In the genomic region with DNA sequence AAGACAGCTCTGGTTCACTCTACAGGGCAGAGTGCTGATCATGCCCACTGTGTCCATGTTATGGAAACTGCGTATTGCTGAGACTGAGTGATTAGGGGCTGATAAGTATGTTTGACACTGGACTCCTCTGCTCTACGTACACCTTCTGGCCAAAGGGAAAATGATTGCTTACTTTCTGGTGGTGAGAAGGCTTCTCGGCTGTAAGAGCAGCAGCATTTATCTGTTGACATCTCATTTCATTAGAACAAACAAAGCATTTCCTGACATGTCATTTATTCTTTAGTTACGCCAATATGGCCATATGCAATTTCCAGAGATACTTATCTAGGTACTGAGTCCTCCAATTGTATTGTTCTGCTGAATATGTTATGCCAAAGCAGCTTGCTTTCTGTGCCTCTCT, we compare ENCODE assay signal across 1 cellular context.
A peak's percentile ranks its signal among the peaks of the same experiment; 100 is the strongest.
TF ChIP-seq lines count a peak whose summit lies in the region.

No MANE protein-coding gene starts in this region.

TF ChIP-seq in HepG2, 621 proteins besides CTCF, POLR2A, EP300 and RAD21 (continued from another document):
- TF ChIP-seq, protein P1, sequence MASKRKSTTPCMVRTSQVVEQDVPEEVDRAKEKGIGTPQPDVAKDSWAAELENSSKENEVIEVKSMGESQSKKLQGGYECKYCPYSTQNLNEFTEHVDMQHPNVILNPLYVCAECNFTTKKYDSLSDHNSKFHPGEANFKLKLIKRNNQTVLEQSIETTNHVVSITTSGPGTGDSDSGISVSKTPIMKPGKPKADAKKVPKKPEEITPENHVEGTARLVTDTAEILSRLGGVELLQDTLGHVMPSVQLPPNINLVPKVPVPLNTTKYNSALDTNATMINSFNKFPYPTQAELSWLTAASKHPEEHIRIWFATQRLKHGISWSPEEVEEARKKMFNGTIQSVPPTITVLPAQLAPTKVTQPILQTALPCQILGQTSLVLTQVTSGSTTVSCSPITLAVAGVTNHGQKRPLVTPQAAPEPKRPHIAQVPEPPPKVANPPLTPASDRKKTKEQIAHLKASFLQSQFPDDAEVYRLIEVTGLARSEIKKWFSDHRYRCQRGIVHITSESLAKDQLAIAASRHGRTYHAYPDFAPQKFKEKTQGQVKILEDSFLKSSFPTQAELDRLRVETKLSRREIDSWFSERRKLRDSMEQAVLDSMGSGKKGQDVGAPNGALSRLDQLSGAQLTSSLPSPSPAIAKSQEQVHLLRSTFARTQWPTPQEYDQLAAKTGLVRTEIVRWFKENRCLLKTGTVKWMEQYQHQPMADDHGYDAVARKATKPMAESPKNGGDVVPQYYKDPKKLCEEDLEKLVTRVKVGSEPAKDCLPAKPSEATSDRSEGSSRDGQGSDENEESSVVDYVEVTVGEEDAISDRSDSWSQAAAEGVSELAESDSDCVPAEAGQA (IDR thresholded peaks at IDR 0.05; ENCODE audit: low read depth): no peak; the same call in 1 of the 2 replicates
- TF ChIP-seq, protein P1 (CRISPR knock-in tag; IDR thresholded peaks at IDR 0.05; ENCODE audit: borderline replicate concordance): no peak
- TF ChIP-seq MED8 (CRISPR knock-in tag; IDR thresholded peaks at IDR 0.05; ENCODE audit: insufficient replicate concordance) (no peak), ZNF558 (CRISPR knock-in tag; IDR thresholded peaks at IDR 0.05; ENCODE audit: borderline replicate concordance) (no peak), NFATC3 (CRISPR knock-in tag; IDR thresholded peaks at IDR 0.05) (no peak), ZNF839 (CRISPR knock-in tag; IDR thresholded peaks at IDR 0.05; ENCODE audit: borderline replicate concordance) (no peak), NONO (IDR thresholded peaks at IDR 0.05) (no peak), NONO (CRISPR knock-in tag; conservative IDR thresholded peaks at IDR 0.05) (no peak), ZNF484 (CRISPR knock-in tag; IDR thresholded peaks at IDR 0.05; ENCODE audit: borderline replicate concordance, low read depth) (no peak), ZNF20 (CRISPR knock-in tag; IDR thresholded peaks at IDR 0.05) (no peak), ZNF350 (CRISPR knock-in tag; IDR thresholded peaks at IDR 0.05; ENCODE audit: borderline replicate concordance, low read depth) (no peak), REPIN1 (CRISPR knock-in tag; IDR thresholded peaks at IDR 0.05; ENCODE audit: borderline replicate concordance, low read depth) (no peak), ZSCAN25 (CRISPR knock-in tag; IDR thresholded peaks at IDR 0.05) (no peak), IRF2 (CRISPR knock-in tag; IDR thresholded peaks at IDR 0.05) (peak; percentile 54; the same call in 1 of the 2 replicates), ZNF501 (CRISPR knock-in tag; IDR thresholded peaks at IDR 0.05) (no peak), FOXP1 (IDR thresholded peaks at IDR 0.05) (no peak), FOXP1 (CRISPR knock-in tag; IDR thresholded peaks at IDR 0.05) (peak; percentile 77; the same call in 1 of the 2 replicates), ZNF557 (CRISPR knock-in tag; IDR thresholded peaks at IDR 0.05) (no peak), ADNP (CRISPR knock-in tag; IDR thresholded peaks at IDR 0.05) (no peak), IRX3 (CRISPR knock-in tag; IDR thresholded peaks at IDR 0.05; ENCODE audit: borderline replicate concordance, low read depth) (no peak), ATAD3A (CRISPR knock-in tag; IDR thresholded peaks at IDR 0.05) (no peak), NCOA2 (CRISPR knock-in tag; IDR thresholded peaks at IDR 0.05) (peak; percentile 54; the same call in 1 of the 2 replicates)
- TF ChIP-seq, protein P2, sequence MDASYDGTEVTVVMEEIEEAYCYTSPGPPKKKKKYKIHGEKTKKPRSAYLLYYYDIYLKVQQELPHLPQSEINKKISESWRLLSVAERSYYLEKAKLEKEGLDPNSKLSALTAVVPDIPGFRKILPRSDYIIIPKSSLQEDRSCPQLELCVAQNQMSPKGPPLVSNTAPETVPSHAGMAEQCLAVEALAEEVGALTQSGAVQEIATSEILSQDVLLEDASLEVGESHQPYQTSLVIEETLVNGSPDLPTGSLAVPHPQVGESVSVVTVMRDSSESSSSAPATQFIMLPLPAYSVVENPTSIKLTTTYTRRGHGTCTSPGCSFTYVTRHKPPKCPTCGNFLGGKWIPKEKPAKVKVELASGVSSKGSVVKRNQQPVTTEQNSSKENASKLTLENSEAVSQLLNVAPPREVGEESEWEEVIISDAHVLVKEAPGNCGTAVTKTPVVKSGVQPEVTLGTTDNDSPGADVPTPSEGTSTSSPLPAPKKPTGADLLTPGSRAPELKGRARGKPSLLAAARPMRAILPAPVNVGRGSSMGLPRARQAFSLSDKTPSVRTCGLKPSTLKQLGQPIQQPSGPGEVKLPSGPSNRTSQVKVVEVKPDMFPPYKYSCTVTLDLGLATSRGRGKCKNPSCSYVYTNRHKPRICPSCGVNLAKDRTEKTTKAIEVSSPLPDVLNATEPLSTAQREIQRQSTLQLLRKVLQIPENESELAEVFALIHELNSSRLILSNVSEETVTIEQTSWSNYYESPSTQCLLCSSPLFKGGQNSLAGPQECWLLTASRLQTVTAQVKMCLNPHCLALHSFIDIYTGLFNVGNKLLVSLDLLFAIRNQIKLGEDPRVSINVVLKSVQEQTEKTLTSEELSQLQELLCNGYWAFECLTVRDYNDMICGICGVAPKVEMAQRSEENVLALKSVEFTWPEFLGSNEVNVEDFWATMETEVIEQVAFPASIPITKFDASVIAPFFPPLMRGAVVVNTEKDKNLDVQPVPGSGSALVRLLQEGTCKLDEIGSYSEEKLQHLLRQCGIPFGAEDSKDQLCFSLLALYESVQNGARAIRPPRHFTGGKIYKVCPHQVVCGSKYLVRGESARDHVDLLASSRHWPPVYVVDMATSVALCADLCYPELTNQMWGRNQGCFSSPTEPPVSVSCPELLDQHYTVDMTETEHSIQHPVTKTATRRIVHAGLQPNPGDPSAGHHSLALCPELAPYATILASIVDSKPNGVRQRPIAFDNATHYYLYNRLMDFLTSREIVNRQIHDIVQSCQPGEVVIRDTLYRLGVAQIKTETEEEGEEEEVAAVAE (CRISPR knock-in tag; IDR thresholded peaks at IDR 0.05; ENCODE audit: borderline replicate concordance): peak; percentile 31; the same call in 1 of the 2 replicates
- TF ChIP-seq, protein P3, sequence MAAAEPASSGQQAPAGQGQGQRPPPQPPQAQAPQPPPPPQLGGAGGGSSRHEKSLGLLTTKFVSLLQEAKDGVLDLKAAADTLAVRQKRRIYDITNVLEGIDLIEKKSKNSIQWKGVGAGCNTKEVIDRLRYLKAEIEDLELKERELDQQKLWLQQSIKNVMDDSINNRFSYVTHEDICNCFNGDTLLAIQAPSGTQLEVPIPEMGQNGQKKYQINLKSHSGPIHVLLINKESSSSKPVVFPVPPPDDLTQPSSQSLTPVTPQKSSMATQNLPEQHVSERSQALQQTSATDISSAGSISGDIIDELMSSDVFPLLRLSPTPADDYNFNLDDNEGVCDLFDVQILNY (CRISPR knock-in tag; conservative IDR thresholded peaks at IDR 0.05): no peak
- TF ChIP-seq, protein P4, sequence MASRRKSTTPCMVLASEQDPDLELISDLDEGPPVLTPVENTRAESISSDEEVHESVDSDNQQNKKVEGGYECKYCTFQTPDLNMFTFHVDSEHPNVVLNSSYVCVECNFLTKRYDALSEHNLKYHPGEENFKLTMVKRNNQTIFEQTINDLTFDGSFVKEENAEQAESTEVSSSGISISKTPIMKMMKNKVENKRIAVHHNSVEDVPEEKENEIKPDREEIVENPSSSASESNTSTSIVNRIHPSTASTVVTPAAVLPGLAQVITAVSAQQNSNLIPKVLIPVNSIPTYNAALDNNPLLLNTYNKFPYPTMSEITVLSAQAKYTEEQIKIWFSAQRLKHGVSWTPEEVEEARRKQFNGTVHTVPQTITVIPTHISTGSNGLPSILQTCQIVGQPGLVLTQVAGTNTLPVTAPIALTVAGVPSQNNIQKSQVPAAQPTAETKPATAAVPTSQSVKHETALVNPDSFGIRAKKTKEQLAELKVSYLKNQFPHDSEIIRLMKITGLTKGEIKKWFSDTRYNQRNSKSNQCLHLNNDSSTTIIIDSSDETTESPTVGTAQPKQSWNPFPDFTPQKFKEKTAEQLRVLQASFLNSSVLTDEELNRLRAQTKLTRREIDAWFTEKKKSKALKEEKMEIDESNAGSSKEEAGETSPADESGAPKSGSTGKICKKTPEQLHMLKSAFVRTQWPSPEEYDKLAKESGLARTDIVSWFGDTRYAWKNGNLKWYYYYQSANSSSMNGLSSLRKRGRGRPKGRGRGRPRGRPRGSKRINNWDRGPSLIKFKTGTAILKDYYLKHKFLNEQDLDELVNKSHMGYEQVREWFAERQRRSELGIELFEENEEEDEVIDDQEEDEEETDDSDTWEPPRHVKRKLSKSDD (CRISPR knock-in tag; IDR thresholded peaks at IDR 0.05; ENCODE audit: low read depth): no peak
- TF ChIP-seq, protein P5, sequence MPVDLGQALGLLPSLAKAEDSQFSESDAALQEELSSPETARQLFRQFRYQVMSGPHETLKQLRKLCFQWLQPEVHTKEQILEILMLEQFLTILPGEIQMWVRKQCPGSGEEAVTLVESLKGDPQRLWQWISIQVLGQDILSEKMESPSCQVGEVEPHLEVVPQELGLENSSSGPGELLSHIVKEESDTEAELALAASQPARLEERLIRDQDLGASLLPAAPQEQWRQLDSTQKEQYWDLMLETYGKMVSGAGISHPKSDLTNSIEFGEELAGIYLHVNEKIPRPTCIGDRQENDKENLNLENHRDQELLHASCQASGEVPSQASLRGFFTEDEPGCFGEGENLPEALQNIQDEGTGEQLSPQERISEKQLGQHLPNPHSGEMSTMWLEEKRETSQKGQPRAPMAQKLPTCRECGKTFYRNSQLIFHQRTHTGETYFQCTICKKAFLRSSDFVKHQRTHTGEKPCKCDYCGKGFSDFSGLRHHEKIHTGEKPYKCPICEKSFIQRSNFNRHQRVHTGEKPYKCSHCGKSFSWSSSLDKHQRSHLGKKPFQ (CRISPR knock-in tag; IDR thresholded peaks at IDR 0.05; ENCODE audit: insufficient replicate concordance): no peak
- TF ChIP-seq, protein P6, sequence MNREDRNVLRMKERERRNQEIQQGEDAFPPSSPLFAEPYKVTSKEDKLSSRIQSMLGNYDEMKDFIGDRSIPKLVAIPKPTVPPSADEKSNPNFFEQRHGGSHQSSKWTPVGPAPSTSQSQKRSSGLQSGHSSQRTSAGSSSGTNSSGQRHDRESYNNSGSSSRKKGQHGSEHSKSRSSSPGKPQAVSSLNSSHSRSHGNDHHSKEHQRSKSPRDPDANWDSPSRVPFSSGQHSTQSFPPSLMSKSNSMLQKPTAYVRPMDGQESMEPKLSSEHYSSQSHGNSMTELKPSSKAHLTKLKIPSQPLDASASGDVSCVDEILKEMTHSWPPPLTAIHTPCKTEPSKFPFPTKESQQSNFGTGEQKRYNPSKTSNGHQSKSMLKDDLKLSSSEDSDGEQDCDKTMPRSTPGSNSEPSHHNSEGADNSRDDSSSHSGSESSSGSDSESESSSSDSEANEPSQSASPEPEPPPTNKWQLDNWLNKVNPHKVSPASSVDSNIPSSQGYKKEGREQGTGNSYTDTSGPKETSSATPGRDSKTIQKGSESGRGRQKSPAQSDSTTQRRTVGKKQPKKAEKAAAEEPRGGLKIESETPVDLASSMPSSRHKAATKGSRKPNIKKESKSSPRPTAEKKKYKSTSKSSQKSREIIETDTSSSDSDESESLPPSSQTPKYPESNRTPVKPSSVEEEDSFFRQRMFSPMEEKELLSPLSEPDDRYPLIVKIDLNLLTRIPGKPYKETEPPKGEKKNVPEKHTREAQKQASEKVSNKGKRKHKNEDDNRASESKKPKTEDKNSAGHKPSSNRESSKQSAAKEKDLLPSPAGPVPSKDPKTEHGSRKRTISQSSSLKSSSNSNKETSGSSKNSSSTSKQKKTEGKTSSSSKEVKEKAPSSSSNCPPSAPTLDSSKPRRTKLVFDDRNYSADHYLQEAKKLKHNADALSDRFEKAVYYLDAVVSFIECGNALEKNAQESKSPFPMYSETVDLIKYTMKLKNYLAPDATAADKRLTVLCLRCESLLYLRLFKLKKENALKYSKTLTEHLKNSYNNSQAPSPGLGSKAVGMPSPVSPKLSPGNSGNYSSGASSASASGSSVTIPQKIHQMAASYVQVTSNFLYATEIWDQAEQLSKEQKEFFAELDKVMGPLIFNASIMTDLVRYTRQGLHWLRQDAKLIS (CRISPR knock-in tag; IDR thresholded peaks at IDR 0.05): no peak
- TF ChIP-seq, protein P7, sequence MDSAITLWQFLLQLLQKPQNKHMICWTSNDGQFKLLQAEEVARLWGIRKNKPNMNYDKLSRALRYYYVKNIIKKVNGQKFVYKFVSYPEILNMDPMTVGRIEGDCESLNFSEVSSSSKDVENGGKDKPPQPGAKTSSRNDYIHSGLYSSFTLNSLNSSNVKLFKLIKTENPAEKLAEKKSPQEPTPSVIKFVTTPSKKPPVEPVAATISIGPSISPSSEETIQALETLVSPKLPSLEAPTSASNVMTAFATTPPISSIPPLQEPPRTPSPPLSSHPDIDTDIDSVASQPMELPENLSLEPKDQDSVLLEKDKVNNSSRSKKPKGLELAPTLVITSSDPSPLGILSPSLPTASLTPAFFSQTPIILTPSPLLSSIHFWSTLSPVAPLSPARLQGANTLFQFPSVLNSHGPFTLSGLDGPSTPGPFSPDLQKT (CRISPR knock-in tag; IDR thresholded peaks at IDR 0.05; ENCODE audit: borderline replicate concordance): no peak
TF ChIP-seq in HepG2: peak in this region for 51.
